Comparison of ENCODE assay signal across 1 cellular context in the genomic region with DNA sequence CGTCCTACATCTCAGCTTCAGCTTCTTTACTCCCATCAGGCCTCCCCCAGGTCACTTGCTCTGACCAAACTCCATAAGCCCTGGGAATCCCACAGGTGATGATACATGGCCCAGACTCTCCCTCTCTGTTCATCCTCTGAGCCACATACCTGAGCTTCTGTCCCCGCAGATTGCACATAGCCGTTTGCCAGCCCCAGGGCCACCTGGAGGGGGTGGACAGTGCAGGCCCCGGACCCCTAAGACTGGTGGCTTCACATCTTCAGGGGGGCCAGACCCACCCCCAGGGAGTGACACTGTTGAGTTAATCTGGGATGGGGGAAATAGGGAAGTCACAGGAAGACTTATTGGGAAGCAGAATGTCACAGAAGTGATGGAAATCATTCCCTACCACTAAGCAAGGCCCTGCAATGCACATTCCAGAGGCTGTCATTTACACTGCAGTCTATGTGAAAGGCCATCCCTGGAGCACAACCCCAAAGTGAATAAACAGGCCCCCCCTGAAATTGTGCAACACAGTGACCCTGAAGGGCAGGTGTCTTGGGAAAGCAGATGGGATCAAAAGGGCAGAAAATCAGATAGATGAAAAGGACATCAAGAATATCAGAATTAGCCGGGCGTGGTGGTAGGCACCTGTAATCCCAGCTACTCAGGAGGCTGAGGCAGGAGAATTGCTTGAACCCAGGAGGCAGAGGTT.
TF ChIP-seq lines count a peak whose summit lies in the region.

No MANE protein-coding gene starts in this region.

TF ChIP-seq in HepG2, 621 proteins besides CTCF, POLR2A, EP300 and RAD21 (continued from another document and continues in another):
- TF ChIP-seq, protein P1, sequence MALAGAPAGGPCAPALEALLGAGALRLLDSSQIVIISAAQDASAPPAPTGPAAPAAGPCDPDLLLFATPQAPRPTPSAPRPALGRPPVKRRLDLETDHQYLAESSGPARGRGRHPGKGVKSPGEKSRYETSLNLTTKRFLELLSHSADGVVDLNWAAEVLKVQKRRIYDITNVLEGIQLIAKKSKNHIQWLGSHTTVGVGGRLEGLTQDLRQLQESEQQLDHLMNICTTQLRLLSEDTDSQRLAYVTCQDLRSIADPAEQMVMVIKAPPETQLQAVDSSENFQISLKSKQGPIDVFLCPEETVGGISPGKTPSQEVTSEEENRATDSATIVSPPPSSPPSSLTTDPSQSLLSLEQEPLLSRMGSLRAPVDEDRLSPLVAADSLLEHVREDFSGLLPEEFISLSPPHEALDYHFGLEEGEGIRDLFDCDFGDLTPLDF (CRISPR knock-in tag; IDR thresholded peaks at IDR 0.05) = no peak
- TF ChIP-seq ZNF616 (CRISPR knock-in tag; IDR thresholded peaks at IDR 0.05; ENCODE audit: low read depth) (no peak), HOXA7 (CRISPR knock-in tag; IDR thresholded peaks at IDR 0.05) (no peak), NRL (CRISPR knock-in tag; IDR thresholded peaks at IDR 0.05; ENCODE audit: borderline replicate concordance) (peak; percentile 68; the same call in 1 of the 2 replicates), NAIF1 (CRISPR knock-in tag; IDR thresholded peaks at IDR 0.05; ENCODE audit: borderline replicate concordance) (no peak), ZNF674 (CRISPR knock-in tag; IDR thresholded peaks at IDR 0.05; ENCODE audit: low read depth) (no peak), ATRX (CRISPR knock-in tag; IDR thresholded peaks at IDR 0.05; ENCODE audit: borderline replicate concordance) (no peak), KMT2B (CRISPR knock-in tag; IDR thresholded peaks at IDR 0.05) (no peak), ZNF772 (CRISPR knock-in tag; IDR thresholded peaks at IDR 0.05) (peak; percentile 78), SIX1 (CRISPR knock-in tag; IDR thresholded peaks at IDR 0.05; ENCODE audit: borderline replicate concordance) (peak; percentile 75; the same call in 1 of the 2 replicates), HOXD1 (CRISPR knock-in tag; IDR thresholded peaks at IDR 0.05) (peak; percentile 89), ZSCAN31 (CRISPR knock-in tag; IDR thresholded peaks at IDR 0.05; ENCODE audit: low read depth) (no peak; the same call in none of the 2 replicates), ZNF10 (CRISPR knock-in tag; IDR thresholded peaks at IDR 0.05; ENCODE audit: borderline replicate concordance, low read depth) (no peak), KLF12 (CRISPR knock-in tag; IDR thresholded peaks at IDR 0.05; ENCODE audit: borderline replicate concordance) (no peak), ZFP36L1 (CRISPR knock-in tag; IDR thresholded peaks at IDR 0.05) (no peak), ARID2 (CRISPR knock-in tag; IDR thresholded peaks at IDR 0.05; ENCODE audit: borderline replicate concordance) (no peak), YEATS4 (CRISPR knock-in tag; IDR thresholded peaks at IDR 0.05; ENCODE audit: borderline replicate concordance) (peak; percentile 77; the same call in 1 of the 2 replicates), RARG (CRISPR knock-in tag; IDR thresholded peaks at IDR 0.05; ENCODE audit: low read depth) (no peak), SOX5 (CRISPR knock-in tag; IDR thresholded peaks at IDR 0.05; ENCODE audit: borderline replicate concordance) (peak; percentile 90), ZNF83 (CRISPR knock-in tag; IDR thresholded peaks at IDR 0.05; ENCODE audit: borderline replicate concordance) (no peak), MED8 (CRISPR knock-in tag; IDR thresholded peaks at IDR 0.05; ENCODE audit: insufficient replicate concordance) (peak; percentile 68), SP5 (CRISPR knock-in tag; IDR thresholded peaks at IDR 0.05; ENCODE audit: borderline replicate concordance, low read depth) (peak; percentile 94), NPAS2 (CRISPR knock-in tag; IDR thresholded peaks at IDR 0.05; ENCODE audit: borderline replicate concordance) (no peak), ZNF768 (CRISPR knock-in tag; IDR thresholded peaks at IDR 0.05) (peak; percentile 27; the same call in 1 of the 2 replicates), ZBTB8A (CRISPR knock-in tag; IDR thresholded peaks at IDR 0.05; ENCODE audit: borderline replicate concordance, low read depth) (no peak), HNRNPLL (IDR thresholded peaks at IDR 0.05; ENCODE audit: low read depth, low read length, poor library complexity, severe bottlenecking) (no peak)
- TF ChIP-seq, protein P2, sequence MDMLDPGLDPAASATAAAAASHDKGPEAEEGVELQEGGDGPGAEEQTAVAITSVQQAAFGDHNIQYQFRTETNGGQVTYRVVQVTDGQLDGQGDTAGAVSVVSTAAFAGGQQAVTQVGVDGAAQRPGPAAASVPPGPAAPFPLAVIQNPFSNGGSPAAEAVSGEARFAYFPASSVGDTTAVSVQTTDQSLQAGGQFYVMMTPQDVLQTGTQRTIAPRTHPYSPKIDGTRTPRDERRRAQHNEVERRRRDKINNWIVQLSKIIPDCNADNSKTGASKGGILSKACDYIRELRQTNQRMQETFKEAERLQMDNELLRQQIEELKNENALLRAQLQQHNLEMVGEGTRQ (IDR thresholded peaks at IDR 0.05; ENCODE audit: low read depth, low read length) = no peak
- TF ChIP-seq, protein P2 (CRISPR knock-in tag; IDR thresholded peaks at IDR 0.05; ENCODE audit: borderline replicate concordance) = no peak
- TF ChIP-seq, protein P3, sequence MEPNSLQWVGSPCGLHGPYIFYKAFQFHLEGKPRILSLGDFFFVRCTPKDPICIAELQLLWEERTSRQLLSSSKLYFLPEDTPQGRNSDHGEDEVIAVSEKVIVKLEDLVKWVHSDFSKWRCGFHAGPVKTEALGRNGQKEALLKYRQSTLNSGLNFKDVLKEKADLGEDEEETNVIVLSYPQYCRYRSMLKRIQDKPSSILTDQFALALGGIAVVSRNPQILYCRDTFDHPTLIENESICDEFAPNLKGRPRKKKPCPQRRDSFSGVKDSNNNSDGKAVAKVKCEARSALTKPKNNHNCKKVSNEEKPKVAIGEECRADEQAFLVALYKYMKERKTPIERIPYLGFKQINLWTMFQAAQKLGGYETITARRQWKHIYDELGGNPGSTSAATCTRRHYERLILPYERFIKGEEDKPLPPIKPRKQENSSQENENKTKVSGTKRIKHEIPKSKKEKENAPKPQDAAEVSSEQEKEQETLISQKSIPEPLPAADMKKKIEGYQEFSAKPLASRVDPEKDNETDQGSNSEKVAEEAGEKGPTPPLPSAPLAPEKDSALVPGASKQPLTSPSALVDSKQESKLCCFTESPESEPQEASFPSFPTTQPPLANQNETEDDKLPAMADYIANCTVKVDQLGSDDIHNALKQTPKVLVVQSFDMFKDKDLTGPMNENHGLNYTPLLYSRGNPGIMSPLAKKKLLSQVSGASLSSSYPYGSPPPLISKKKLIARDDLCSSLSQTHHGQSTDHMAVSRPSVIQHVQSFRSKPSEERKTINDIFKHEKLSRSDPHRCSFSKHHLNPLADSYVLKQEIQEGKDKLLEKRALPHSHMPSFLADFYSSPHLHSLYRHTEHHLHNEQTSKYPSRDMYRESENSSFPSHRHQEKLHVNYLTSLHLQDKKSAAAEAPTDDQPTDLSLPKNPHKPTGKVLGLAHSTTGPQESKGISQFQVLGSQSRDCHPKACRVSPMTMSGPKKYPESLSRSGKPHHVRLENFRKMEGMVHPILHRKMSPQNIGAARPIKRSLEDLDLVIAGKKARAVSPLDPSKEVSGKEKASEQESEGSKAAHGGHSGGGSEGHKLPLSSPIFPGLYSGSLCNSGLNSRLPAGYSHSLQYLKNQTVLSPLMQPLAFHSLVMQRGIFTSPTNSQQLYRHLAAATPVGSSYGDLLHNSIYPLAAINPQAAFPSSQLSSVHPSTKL (CRISPR knock-in tag; IDR thresholded peaks at IDR 0.05) = peak; percentile 99
- TF ChIP-seq, protein P4, sequence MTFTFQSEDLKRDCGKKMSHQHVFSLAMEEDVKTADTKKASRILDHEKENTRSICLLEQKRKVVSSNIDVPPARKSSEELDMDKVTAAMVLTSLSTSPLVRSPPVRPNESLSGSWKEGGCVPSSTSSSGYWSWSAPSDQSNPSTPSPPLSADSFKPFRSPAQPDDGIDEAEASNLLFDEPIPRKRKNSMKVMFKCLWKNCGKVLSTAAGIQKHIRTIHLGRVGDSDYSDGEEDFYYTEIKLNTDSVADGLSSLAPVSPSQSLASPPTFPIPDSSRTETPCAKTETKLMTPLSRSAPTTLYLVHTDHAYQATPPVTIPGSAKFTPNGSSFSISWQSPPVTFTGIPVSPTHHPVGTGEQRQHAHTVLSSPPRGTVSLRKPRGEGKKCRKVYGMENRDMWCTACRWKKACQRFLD (CRISPR knock-in tag; IDR thresholded peaks at IDR 0.05; ENCODE audit: borderline replicate concordance) = no peak
- TF ChIP-seq, protein P5, sequence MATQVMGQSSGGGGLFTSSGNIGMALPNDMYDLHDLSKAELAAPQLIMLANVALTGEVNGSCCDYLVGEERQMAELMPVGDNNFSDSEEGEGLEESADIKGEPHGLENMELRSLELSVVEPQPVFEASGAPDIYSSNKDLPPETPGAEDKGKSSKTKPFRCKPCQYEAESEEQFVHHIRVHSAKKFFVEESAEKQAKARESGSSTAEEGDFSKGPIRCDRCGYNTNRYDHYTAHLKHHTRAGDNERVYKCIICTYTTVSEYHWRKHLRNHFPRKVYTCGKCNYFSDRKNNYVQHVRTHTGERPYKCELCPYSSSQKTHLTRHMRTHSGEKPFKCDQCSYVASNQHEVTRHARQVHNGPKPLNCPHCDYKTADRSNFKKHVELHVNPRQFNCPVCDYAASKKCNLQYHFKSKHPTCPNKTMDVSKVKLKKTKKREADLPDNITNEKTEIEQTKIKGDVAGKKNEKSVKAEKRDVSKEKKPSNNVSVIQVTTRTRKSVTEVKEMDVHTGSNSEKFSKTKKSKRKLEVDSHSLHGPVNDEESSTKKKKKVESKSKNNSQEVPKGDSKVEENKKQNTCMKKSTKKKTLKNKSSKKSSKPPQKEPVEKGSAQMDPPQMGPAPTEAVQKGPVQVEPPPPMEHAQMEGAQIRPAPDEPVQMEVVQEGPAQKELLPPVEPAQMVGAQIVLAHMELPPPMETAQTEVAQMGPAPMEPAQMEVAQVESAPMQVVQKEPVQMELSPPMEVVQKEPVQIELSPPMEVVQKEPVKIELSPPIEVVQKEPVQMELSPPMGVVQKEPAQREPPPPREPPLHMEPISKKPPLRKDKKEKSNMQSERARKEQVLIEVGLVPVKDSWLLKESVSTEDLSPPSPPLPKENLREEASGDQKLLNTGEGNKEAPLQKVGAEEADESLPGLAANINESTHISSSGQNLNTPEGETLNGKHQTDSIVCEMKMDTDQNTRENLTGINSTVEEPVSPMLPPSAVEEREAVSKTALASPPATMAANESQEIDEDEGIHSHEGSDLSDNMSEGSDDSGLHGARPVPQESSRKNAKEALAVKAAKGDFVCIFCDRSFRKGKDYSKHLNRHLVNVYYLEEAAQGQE (IDR thresholded peaks at IDR 0.05; ENCODE audit: borderline replicate concordance in 1 of 2, low read depth in 1 of 2, low read length in 2 of 2) = peak in 1 of 2 experiments; percentile 80; a peak in 2 of 4 replicates
- TF ChIP-seq, protein P6, sequence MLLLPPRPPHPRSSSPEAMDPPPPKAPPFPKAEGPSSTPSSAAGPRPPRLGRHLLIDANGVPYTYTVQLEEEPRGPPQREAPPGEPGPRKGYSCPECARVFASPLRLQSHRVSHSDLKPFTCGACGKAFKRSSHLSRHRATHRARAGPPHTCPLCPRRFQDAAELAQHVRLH (CRISPR knock-in tag; IDR thresholded peaks at IDR 0.05; ENCODE audit: borderline replicate concordance, low read depth) = peak; percentile 74; the same call in 1 of the 2 replicates
- TF ChIP-seq, protein P7, sequence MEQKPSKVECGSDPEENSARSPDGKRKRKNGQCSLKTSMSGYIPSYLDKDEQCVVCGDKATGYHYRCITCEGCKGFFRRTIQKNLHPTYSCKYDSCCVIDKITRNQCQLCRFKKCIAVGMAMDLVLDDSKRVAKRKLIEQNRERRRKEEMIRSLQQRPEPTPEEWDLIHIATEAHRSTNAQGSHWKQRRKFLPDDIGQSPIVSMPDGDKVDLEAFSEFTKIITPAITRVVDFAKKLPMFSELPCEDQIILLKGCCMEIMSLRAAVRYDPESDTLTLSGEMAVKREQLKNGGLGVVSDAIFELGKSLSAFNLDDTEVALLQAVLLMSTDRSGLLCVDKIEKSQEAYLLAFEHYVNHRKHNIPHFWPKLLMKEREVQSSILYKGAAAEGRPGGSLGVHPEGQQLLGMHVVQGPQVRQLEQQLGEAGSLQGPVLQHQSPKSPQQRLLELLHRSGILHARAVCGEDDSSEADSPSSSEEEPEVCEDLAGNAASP (CRISPR knock-in tag; IDR thresholded peaks at IDR 0.05; ENCODE audit: borderline replicate concordance) = peak; percentile 94
- TF ChIP-seq, protein P8, sequence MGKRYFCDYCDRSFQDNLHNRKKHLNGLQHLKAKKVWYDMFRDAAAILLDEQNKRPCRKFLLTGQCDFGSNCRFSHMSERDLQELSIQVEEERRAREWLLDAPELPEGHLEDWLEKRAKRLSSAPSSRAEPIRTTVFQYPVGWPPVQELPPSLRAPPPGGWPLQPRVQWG (CRISPR knock-in tag; IDR thresholded peaks at IDR 0.05; ENCODE audit: borderline replicate concordance, low read depth) = no peak
- TF ChIP-seq, protein P9, sequence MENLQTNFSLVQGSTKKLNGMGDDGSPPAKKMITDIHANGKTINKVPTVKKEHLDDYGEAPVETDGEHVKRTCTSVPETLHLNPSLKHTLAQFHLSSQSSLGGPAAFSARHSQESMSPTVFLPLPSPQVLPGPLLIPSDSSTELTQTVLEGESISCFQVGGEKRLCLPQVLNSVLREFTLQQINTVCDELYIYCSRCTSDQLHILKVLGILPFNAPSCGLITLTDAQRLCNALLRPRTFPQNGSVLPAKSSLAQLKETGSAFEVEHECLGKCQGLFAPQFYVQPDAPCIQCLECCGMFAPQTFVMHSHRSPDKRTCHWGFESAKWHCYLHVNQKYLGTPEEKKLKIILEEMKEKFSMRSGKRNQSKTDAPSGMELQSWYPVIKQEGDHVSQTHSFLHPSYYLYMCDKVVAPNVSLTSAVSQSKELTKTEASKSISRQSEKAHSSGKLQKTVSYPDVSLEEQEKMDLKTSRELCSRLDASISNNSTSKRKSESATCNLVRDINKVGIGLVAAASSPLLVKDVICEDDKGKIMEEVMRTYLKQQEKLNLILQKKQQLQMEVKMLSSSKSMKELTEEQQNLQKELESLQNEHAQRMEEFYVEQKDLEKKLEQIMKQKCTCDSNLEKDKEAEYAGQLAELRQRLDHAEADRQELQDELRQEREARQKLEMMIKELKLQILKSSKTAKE (CRISPR knock-in tag; IDR thresholded peaks at IDR 0.05; ENCODE audit: borderline replicate concordance) = peak; percentile 91
